In the genomic region with DNA sequence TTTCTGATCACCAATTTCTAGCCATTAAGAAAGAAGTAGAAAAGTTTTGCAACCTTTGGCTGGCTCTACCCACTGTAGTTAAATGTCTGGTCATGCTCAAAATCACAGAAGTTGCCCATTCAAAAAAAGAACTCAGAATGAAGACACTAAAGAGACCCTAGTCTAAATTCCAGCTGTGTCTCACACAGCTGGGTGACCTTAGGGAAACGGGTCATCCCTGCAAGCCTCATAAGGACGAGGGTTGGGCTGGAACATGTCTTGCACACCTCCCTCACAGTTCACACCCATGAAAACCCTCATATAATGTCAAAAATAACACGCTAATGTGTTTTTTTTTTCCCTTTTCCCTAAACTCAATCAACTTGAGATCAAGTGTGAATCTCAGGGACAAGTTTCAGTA, we compare ENCODE assay signal across 18 cellular contexts. TPM values are rescaled to one million over a fixed set of nuclear protein-coding genes. Genes with fewer than 3 reads are reported as not detected.
DNase-seq lines count a peak whose midpoint lies in the region; ATAC-seq and TF ChIP-seq lines count a peak whose summit lies in the region.
"Had no signal": no experiment of that assay in that cellular context is flagged by ENCODE, and none has a peak within 500 bp of the region (broad histone marks: within the 10 kb centered on the region; RNA-seq: fewer than 3 reads in every experiment).

No MANE protein-coding gene starts in this region.

- H3K36me3 ChIP-seq in mammary epithelial cell (ENCODE audit: insufficient read depth, low read length) (no peaks in the 10 kb centered on the region), esophagus squamous epithelium (no peaks in the 10 kb centered on the region), lower lobe of right lung (no peaks in the 10 kb centered on the region)

- CTCF ChIA-PET in MCF 10A (lab: Yijun Ruan, JAX) = interaction anchor here (2.0 kb wide), 1 partner anchor 8 kb away, joined by 6 read pairs; no protein-coding TSS in a partner anchor
- CTCF ChIA-PET in mammary epithelial cell (lab: Charles Lee; ENCODE audit: low non-redundant PET) = no interaction called here
- CTCF ChIA-PET in CD4-positive, alpha-beta T cell (lab: Charles Lee) = no interaction called here

- no peaks in the 10 kb centered on the region for H3K27me3 Mint-ChIP-seq in MCF 10A (ENCODE audit: insufficient read depth, unreplicated experiment)
- H3K27me3 Mint-ChIP-seq in CD4-positive, alpha-beta T cell = peaks cover 62% of the 10 kb centered on the region

- dilution Hi-C loops in mammary epithelial cell (cut with HindIII; ENCODE audit: low sequenced_read_pairs) = no loop called here

- no peaks in the 10 kb centered on the region for H4K20me1 ChIP-seq in mammary epithelial cell (ENCODE audit: insufficient read depth, low read length)

- DNase-seq in MCF 10A (ENCODE audit: unreplicated experiment) (no peak), mammary epithelial cell (no peak), esophagus squamous epithelium (lab: John Stamatoyannopoulos, UW) (no peak), lower lobe of right lung (no peak), DMS79 treated with DMSO at 0.1 percent for 48 hours (lab: John Stamatoyannopoulos, UW) (no peak), left cardiac atrium (no peak)
- no peak for DNase-seq in CD4-positive, alpha-beta T cell
- DNase-seq: GOT3, NCI-H1092 treated with DMSO at 0.1 percent for 48 hours, NCI-H1694, NCI-H345, NCI-H69 had no signal

- H3K9me3 ChIP-seq in mammary epithelial cell (replicated peaks; ENCODE audit: insufficient read depth, low read length) (no peaks in the 10 kb centered on the region), esophagus squamous epithelium (no peaks in the 10 kb centered on the region), lower lobe of right lung (no peaks in the 10 kb centered on the region)
- H3K9me3 ChIP-seq in CD4-positive, alpha-beta T cell (ENCODE audit: control insufficient read depth, low read length) = no peaks in the 10 kb centered on the region

- H3K4me1 Mint-ChIP-seq in MCF 10A (ENCODE audit: insufficient read depth, unreplicated experiment) = peaks cover 42% of the 10 kb centered on the region
- H3K4me1 Mint-ChIP-seq in CD4-positive, alpha-beta T cell (ENCODE audit: low read depth) = no peaks in the 10 kb centered on the region

- peak overlapping the region; percentile 14 for H3K27ac Mint-ChIP-seq in MCF 10A (ENCODE audit: low read depth, unreplicated experiment)
- no peak overlapping the region for H3K27ac Mint-ChIP-seq in CD4-positive, alpha-beta T cell

- BruUV-seq in MCF 10A (replicated peaks; lab: Mats Ljungman, UMichigan) = no TSS peak
- BruUV-seq in mammary epithelial cell (replicated peaks; lab: Mats Ljungman, UMichigan) = no TSS peak

- intact Hi-C loops in MCF 10A (cut with micrococcal nuclease) = no loop called here
- intact Hi-C loops in mammary epithelial cell (cut with micrococcal nuclease) = no loop called here
- intact Hi-C loops in esophagus squamous epithelium (cut with DNase I) = no loop called here
- intact Hi-C loops in lower lobe of right lung (cut with DNase I) = no loop called here
- intact Hi-C loops in CD4-positive, alpha-beta T cell (cut with DNase I, micrococcal nuclease) = no loop called here
- intact Hi-C loops in left cardiac atrium (cut with DNase I) = no loop called here

- no peak for TF ChIP-seq POLR2A in esophagus squamous epithelium (IDR thresholded peaks at IDR 0.05)

- peak overlapping the region; percentile 14 for H3K4me3 Mint-ChIP-seq in MCF 10A (ENCODE audit: unreplicated experiment)
- H3K4me3 Mint-ChIP-seq in CD4-positive, alpha-beta T cell = no peak overlapping the region

- no peaks in the 10 kb centered on the region for H3K9me3 Mint-ChIP-seq in MCF 10A (ENCODE audit: unreplicated experiment)
- H3K9me3 Mint-ChIP-seq in CD4-positive, alpha-beta T cell = no peaks in the 10 kb centered on the region

- in situ Hi-C loops in mammary epithelial cell (cut with MboI; ENCODE audit: low sequenced_read_pairs in 2 of 2) = no loop called here

- POLR2A ChIA-PET in MCF 10A (lab: Yijun Ruan, JAX) = interaction anchor here (0.6 to 4.8 kb wide), 3 partner anchors 9 to 42 kb away, joined by 3 to 78 read pairs (median 4); partner anchors contain the start of gene FOXQ1
- POLR2A ChIA-PET in CD4-positive, alpha-beta T cell (lab: Charles Lee) = no interaction called here

- H3K4me1 ChIP-seq in mammary epithelial cell (ENCODE audit: insufficient read depth, low read length) = peaks cover 40% of the 10 kb centered on the region
- peaks cover 0 to 58% (median 34%) of the 10 kb centered on the region in 3 donors for H3K4me1 ChIP-seq in esophagus squamous epithelium
- H3K4me1 ChIP-seq in lower lobe of right lung = peaks cover 51% of the 10 kb centered on the region

- H3K4me3 ChIP-seq in mammary epithelial cell (replicated peaks in 1 of 3; ENCODE audit: insufficient read depth in 1 of 3, low read depth in 2 of 3, low read length in 3 of 3) (no peak overlapping the region), esophagus squamous epithelium (no peak overlapping the region), lower lobe of right lung (no peak overlapping the region)
- H3K4me3 ChIP-seq: GM12878, K562 had no signal

- H3K27ac ChIP-seq in mammary epithelial cell (ENCODE audit: insufficient read depth, low read depth, low read length) (no peak overlapping the region), esophagus squamous epithelium (peak overlapping the region in 3 of 4 donors; percentile 29 to 71 (median 67)), lower lobe of right lung (peak overlapping the region; percentile 19)
- no peak overlapping the region for H3K27ac ChIP-seq in CD4-positive, alpha-beta T cell (ENCODE audit: low read depth, low read length)
- H3K27ac ChIP-seq: C4-2B, HL-60 had no signal

- ATAC-seq in lower lobe of right lung (no peak), GM19395 (IDR thresholded peaks at IDR 0.05; ENCODE audit: unreplicated experiment) (no peak), left cardiac atrium (no peak)
- ATAC-seq in CD4-positive, alpha-beta T cell (ENCODE audit: poor library complexity) = no peak
- ATAC-seq: GM12878, K562 had no signal

- H3K4me2 ChIP-seq in mammary epithelial cell (ENCODE audit: insufficient read depth, low read depth, low read length) = no peak overlapping the region

- TF ChIP-seq CTCF in MCF 10A (IDR thresholded peaks at IDR 0.05; ENCODE audit: unreplicated experiment) (no peak), mammary epithelial cell (conservative IDR thresholded peaks at IDR 0.05 in 1 of 2, IDR thresholded peaks at IDR 0.05 in 1 of 2; ENCODE audit: extremely low read depth in 1 of 2, insufficient read depth in 1 of 2, low read depth in 1 of 2, low read length in 2 of 2) (no peak), esophagus squamous epithelium (IDR thresholded peaks at IDR 0.05) (no peak), lower lobe of right lung (IDR thresholded peaks at IDR 0.05) (no peak)
- TF ChIP-seq CTCF in CD4-positive, alpha-beta T cell (IDR thresholded peaks at IDR 0.05) = no peak

- no peaks in the 10 kb centered on the region for H3K36me3 Mint-ChIP-seq in MCF 10A (ENCODE audit: insufficient read depth, unreplicated experiment)
- H3K36me3 Mint-ChIP-seq in CD4-positive, alpha-beta T cell (ENCODE audit: low read depth) = no peaks in the 10 kb centered on the region

- H3K9ac ChIP-seq in mammary epithelial cell (ENCODE audit: insufficient read depth, low read length) = no peak overlapping the region

- no peaks in the 10 kb centered on the region for H3K79me2 ChIP-seq in mammary epithelial cell (ENCODE audit: insufficient read depth, low read length)

- no peak overlapping the region for H2AFZ ChIP-seq in mammary epithelial cell (ENCODE audit: low read depth, low read length)

- H3K27me3 ChIP-seq in mammary epithelial cell (ENCODE audit: insufficient read depth, low read length) = no peaks in the 10 kb centered on the region
- H3K27me3 ChIP-seq in esophagus squamous epithelium = no peaks in the 10 kb centered on the region
- H3K27me3 ChIP-seq in lower lobe of right lung (ENCODE audit: low read depth) = no peaks in the 10 kb centered on the region
- H3K27me3 ChIP-seq in CD4-positive, alpha-beta T cell (ENCODE audit: control insufficient read depth, insufficient read depth, low read length) = peaks cover 17% of the 10 kb centered on the region

- 82% methylated on average over 3 of the region's 3 CpGs for WGBS in mammary epithelial cell (ENCODE audit: low coverage, missing lambda C conversion rate)
- WGBS in esophagus squamous epithelium, 2 donors = 39 to 56% methylated on average over 3 of the region's 3 CpGs

RNA-seq across cellular contexts. Expression of gene FOXQ1, which starts 10.3 kb away (rescaled TPM):
- total RNA-seq in MCF 10A (2022) (5.6 and 6.9 TPM in 2 replicates), mammary epithelial cell (under 1 TPM in 1 of 2 donors, not detected in 1; 0.92 TPM), esophagus squamous epithelium (10 to 100 TPM in 3 of 4 donors, 1 to 10 TPM in 1; 8.1 to 13.0 (median 10.7) TPM), lower lobe of right lung (7.5 TPM), left cardiac atrium (not detected)
- 3.4 TPM for polyA plus RNA-seq in mammary epithelial cell
- 1.8 TPM for polyA minus RNA-seq in mammary epithelial cell
- not detected for total RNA-seq in CD4-positive, alpha-beta T cell
- total RNA-seq: G401, K562 had no signal
- polyA plus RNA-seq: GM12878, K562 had no signal

Comparison
In these comparisons a context has a peak if more than half of its experiments do, and no peak if none do; other contexts are left out.
1. H3K27ac ChIP-seq: peak in esophagus squamous epithelium (3 of 4) and lower lobe of right lung (single experiment); none in mammary epithelial cell (single experiment) and CD4-positive, alpha-beta T cell (single experiment).